ENCODE assay signal across 9 cellular contexts in the genomic region with DNA sequence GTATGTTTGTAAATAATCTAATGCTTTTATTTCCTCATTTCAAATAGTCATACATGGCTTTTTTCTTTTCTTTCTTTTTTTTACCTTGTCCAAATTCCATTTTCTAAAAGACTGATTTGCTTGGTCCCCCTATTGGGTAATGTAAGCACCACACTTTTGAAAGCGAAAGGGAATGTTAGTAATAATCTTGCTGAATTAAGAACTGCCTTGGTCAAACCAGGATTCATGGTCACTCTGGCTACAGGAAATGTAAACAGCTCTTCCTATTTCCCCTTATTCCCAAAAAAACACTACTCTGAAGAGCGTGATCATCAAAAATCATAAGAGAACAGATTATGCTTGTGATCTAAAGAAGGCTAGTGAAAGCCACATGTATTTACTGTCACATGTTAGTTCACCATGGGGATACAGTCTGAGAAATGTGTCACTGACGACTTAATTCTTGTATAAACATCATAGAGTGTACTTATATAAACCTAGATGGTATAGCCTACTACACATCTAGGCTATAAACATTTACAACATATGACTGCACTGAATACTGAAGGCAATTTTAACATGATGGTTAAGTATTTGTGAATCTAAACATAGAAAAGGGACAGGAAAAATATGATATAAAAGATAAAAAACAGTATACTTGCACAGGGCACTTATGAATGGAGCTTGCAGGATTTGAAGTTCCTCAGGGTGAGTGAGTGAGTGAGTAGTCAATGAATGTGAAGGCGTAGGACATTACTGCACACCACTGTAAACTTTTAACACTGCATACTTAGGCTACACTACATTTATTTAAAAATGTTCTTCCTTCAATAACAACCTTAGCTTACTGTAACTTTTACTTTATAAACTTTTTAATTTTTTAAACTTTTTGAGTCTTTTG.
DNase-seq lines count a peak whose midpoint lies in the region; ATAC-seq and TF ChIP-seq lines count a peak whose summit lies in the region.
"Had no signal": no experiment of that assay in that cellular context is flagged by ENCODE, and none has a peak within 500 bp of the region (broad histone marks: within the 10 kb centered on the region; RNA-seq: fewer than 3 reads in every experiment).

No MANE protein-coding gene starts in this region.

- H2AFZ ChIP-seq in hepatocyte = no peak overlapping the region

- no peaks in the 10 kb centered on the region for H4K20me1 ChIP-seq in hepatocyte (ENCODE audit: insufficient read depth, poor library complexity, severe bottlenecking)

- H3K9me2 ChIP-seq in hepatocyte (replicated peaks; ENCODE audit: insufficient read depth) = no peaks in the 10 kb centered on the region

- no peaks in the 10 kb centered on the region for H3K79me2 ChIP-seq in hepatocyte

- peaks cover 37% of the 10 kb centered on the region for H3K36me3 ChIP-seq in left ventricle myocardium inferior
- H3K36me3 ChIP-seq in hepatocyte (replicated peaks; ENCODE audit: insufficient read depth, low read depth) = no peaks in the 10 kb centered on the region
- peaks cover 37% of the 10 kb centered on the region for H3K36me3 ChIP-seq in upper lobe of right lung
- peaks cover 0 to 4% of the 10 kb centered on the region in 2 donors for H3K36me3 ChIP-seq in body of pancreas (replicated peaks in 1 of 2; ENCODE audit: insufficient read depth in 1 of 2, low read depth in 2 of 2)

- intact Hi-C loops in left ventricle myocardium inferior (cut with micrococcal nuclease) (no loop called here), right cardiac atrium (cut with DNase I) (no loop called here), upper lobe of right lung (cut with DNase I) (no loop called here), body of pancreas (cut with DNase I) (no loop called here)

- H3K4me1 ChIP-seq in left ventricle myocardium inferior (no peaks in the 10 kb centered on the region), right cardiac atrium (ENCODE audit: control insufficient read depth, insufficient read depth, low read length) (no peaks in the 10 kb centered on the region), hepatocyte (ENCODE audit: insufficient read depth) (no peaks in the 10 kb centered on the region), upper lobe of right lung (no peaks in the 10 kb centered on the region), body of pancreas (no peaks in the 10 kb centered on the region)

- H3K4me3 ChIP-seq in left ventricle myocardium inferior = no peak overlapping the region
- no peak overlapping the region for H3K4me3 ChIP-seq in right cardiac atrium (ENCODE audit: low read length)
- no peak overlapping the region for H3K4me3 ChIP-seq in astrocyte of the cerebellum (ENCODE audit: low read depth, low read length)
- H3K4me3 ChIP-seq in hepatocyte = no peak overlapping the region
- H3K4me3 ChIP-seq in upper lobe of right lung = no peak overlapping the region
- no peak overlapping the region for H3K4me3 ChIP-seq in body of pancreas

- WGBS in right cardiac atrium = 84% methylated on average over 4 of the region's 4 CpGs
- WGBS in hepatocyte (ENCODE audit: low lambda C conversion rate, missing lambda C conversion rate) = 51% methylated on average over 4 of the region's 4 CpGs
- WGBS in body of pancreas, 2 donors = 85 to 92% methylated on average over 4 of the region's 4 CpGs

- in situ Hi-C loops in astrocyte of the cerebellum (cut with HindIII; ENCODE audit: low sequenced_read_pairs) = no loop called here

- no peaks in the 10 kb centered on the region for H3K9me3 ChIP-seq in left ventricle myocardium inferior (replicated peaks)
- H3K9me3 ChIP-seq in right cardiac atrium (ENCODE audit: control insufficient read depth, low read length) = no peaks in the 10 kb centered on the region
- no peaks in the 10 kb centered on the region for H3K9me3 ChIP-seq in hepatocyte (ENCODE audit: low read depth)
- no peaks in the 10 kb centered on the region for H3K9me3 ChIP-seq in upper lobe of right lung
- no peaks in the 10 kb centered on the region for H3K9me3 ChIP-seq in body of pancreas
- H3K9me3 ChIP-seq: BE2C had no signal

- H3K27me3 ChIP-seq in left ventricle myocardium inferior (ENCODE audit: low read depth) (no peaks in the 10 kb centered on the region), right cardiac atrium (ENCODE audit: control insufficient read depth, insufficient read depth) (no peaks in the 10 kb centered on the region), hepatocyte (no peaks in the 10 kb centered on the region), upper lobe of right lung (no peaks in the 10 kb centered on the region), body of pancreas (no peaks in the 10 kb centered on the region)
- H3K27me3 ChIP-seq: BE2C had no signal

- no peak overlapping the region for H3K4me2 ChIP-seq in hepatocyte

- H3K27ac ChIP-seq in left ventricle myocardium inferior (replicated peaks) (no peak overlapping the region), right cardiac atrium (ENCODE audit: low read length) (no peak overlapping the region), hepatocyte (peak overlapping the region; percentile 17), upper lobe of right lung (no peak overlapping the region), body of pancreas (no peak overlapping the region)

- no peak for TF ChIP-seq POLR2A in body of pancreas (IDR thresholded peaks at IDR 0.05)

- ATAC-seq in right cardiac atrium (no peak), upper lobe of right lung (no peak), HG03108 (IDR thresholded peaks at IDR 0.05; ENCODE audit: unreplicated experiment) (no peak), body of pancreas (no peak)

- TF ChIP-seq CTCF in left ventricle myocardium inferior (IDR thresholded peaks at IDR 0.05; ENCODE audit: borderline replicate concordance) (peak; percentile 10), astrocyte of the cerebellum (IDR thresholded peaks at IDR 0.05; ENCODE audit: low read depth, low read length, missing control alignments) (peak; percentile 24), hepatocyte (IDR thresholded peaks at IDR 0.05; ENCODE audit: poor library complexity) (no peak), upper lobe of right lung (IDR thresholded peaks at IDR 0.05) (peak; percentile 6), GM20000 (IDR thresholded peaks at IDR 0.05; ENCODE audit: extremely low read depth, missing control alignments) (no peak), body of pancreas (IDR thresholded peaks at IDR 0.05) (no peak)

- no peak for DNase-seq in left ventricle myocardium inferior
- DNase-seq in right cardiac atrium = no peak
- peak; percentile 19 for DNase-seq in astrocyte of the cerebellum (ENCODE audit: low read depth)
- DNase-seq in hepatocyte (ENCODE audit: low spot score) = peak; percentile 17
- DNase-seq in upper lobe of right lung = no peak
- DNase-seq in GM20000 (ENCODE audit: low spot score) = no peak
- no peak for DNase-seq in body of pancreas
- DNase-seq: BE2C had no signal

Comparison
In these comparisons a context has a peak if more than half of its experiments do, and no peak if none do; other contexts are left out.
1. DNase-seq: peak in astrocyte of the cerebellum (single experiment) and hepatocyte (single experiment); none in left ventricle myocardium inferior (single experiment), right cardiac atrium (0 of 3), upper lobe of right lung (single experiment), GM20000 (single experiment) and body of pancreas (0 of 4).
2. CTCF ChIP-seq: peak in left ventricle myocardium inferior (single experiment), astrocyte of the cerebellum (single experiment) and upper lobe of right lung (single experiment); none in hepatocyte (single experiment), GM20000 (single experiment) and body of pancreas (0 of 7).